ENCODE assay signal across 25 cellular contexts in the genomic region with DNA sequence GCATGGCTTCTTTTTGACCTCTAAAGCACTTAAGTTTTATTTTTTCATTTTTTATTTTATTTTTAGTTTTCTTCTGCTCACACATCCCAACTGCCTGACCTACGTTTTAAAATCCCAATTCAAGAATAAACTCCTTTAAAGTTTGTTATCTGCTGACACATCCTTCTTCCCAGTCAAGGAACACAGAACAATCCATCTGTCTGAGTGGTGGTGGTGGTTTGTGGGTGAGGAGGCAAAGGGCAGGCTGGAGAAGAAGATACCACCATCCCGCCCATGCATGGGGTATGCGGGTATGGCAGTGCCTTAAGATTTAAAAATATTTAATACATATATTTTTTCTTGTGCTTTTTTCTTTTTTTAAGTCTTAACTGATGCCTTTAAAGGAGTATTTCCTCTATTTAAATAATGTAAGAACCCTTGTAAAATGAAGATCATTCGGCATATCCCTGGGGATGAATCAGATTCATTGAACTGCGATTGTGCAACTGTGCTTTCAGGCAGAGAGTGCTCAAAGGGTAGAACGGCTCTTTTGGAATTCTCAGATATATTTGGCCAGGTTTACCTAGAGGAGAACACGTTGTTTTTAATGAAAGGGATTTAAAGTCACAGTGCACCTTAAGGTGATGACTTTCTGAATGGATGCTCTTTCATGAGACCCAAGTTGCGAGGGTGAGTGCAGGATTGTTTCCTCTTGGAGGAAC. TPM values are rescaled to one million over a fixed set of nuclear protein-coding genes. Genes with fewer than 3 reads are reported as not detected.
DNase-seq lines count a peak whose midpoint lies in the region; ATAC-seq lines count a peak whose summit lies in the region.
"Had no signal": no experiment of that assay in that cellular context is flagged by ENCODE, and none has a peak within 500 bp of the region (broad histone marks: within the 10 kb centered on the region; RNA-seq: fewer than 3 reads in every experiment).

No MANE protein-coding gene starts in this region.

- intact Hi-C loops in sciatic nerve (cut with DNase I), result no loop called here

- H3K9me3 ChIP-seq in GM23248 (ENCODE audit: low read depth), result no peaks in the 10 kb centered on the region
- H3K9me3 ChIP-seq: ovary had no signal

- H3K27me3 ChIP-seq in GM23248 (replicated peaks; ENCODE audit: insufficient read depth), result 0 out of 2 replicates have a peak, but pooled peaks cover 8% of the 10 kb centered on the region
- H3K27me3 ChIP-seq: BLaER1 treated with 17β-estradiol and CSF1 and Interleukin-3, amounts not matched to agents 10 nM and 100 nM; ovary had no signal

- no peak overlapping the region for H3K9ac ChIP-seq in GM23248
- H3K9ac ChIP-seq: BLaER1 treated with 17β-estradiol and CSF1 and Interleukin-3, amounts not matched to agents 10 nM and 100 nM had no signal

- no peaks in the 10 kb centered on the region for H3K36me3 ChIP-seq in GM23248 (ENCODE audit: low read depth)
- H3K36me3 ChIP-seq: BLaER1 treated with 17β-estradiol and CSF1 and Interleukin-3, amounts not matched to agents 10 nM and 100 nM; ovary had no signal

- H2AFZ ChIP-seq in GM23248, result no peak overlapping the region

- no peak overlapping the region for H3K4me2 ChIP-seq in GM23248 (ENCODE audit: unreplicated experiment)
- H3K4me2 ChIP-seq: smooth muscle cell had no signal

- H3F3A ChIP-seq in GM23248 (ENCODE audit: insufficient read depth), result no peaks in the 10 kb centered on the region

- H3K9me2 ChIP-seq in GM23248 (ENCODE audit: insufficient read depth), result no peaks in the 10 kb centered on the region

- ATAC-seq in sciatic nerve (peak; percentile 71), HG03045 (IDR thresholded peaks at IDR 0.05; ENCODE audit: unreplicated experiment) (no peak), GM21526 (IDR thresholded peaks at IDR 0.05; ENCODE audit: low FRiP score, unreplicated experiment) (no peak)
- ATAC-seq: activated T-helper 17 cell treated with anti-CD3 and anti-CD28 coated beads, Interleukin-2, amount 50 U/mL, for 72 hours; left cardiac atrium had no signal

- no peaks in the 10 kb centered on the region for H3K79me2 ChIP-seq in GM23248 (ENCODE audit: insufficient read depth)

- H3K4me3 ChIP-seq in GM23248, result no peak overlapping the region
- H3K4me3 ChIP-seq: BLaER1 treated with 17β-estradiol and CSF1 and Interleukin-3, amounts not matched to agents 10 nM and 100 nM; ovary; smooth muscle cell had no signal

- 61 to 66% methylated on average over 8 of the region's 8 CpGs for WGBS in GM23248 (ENCODE audit: low coverage in 1 of 2, low lambda C conversion rate in 2 of 2, missing lambda C conversion rate in 2 of 2), 2 experiments

- in situ Hi-C loops in GM23248 (cut with MboI), result no loop called here

- DNase-seq in GM23248 (peak; percentile 5), amniotic epithelial cell (ENCODE audit: low read depth) (peak; percentile 41), glomerular visceral epithelial cell (ENCODE audit: extremely low spot score) (peak; percentile 19), sciatic nerve (ENCODE audit: low spot score) (no peak), HT-29 (ENCODE audit: low spot score) (no peak)
- DNase-seq: activated CD4-positive, alpha-beta T cell treated with anti-CD3 and anti-CD28 coated beads for 48 hours; activated naive CD4-positive, alpha-beta T cell treated with anti-CD3 and anti-CD28 coated beads, Interleukin-2, amount 10 ng/mL, durations not matched to agents 7 days and 5 days; amniotic stem cell; COR-L47; hippocampal formation; Karpas-422; left cardiac atrium; NCI-H1417 treated with DMSO at 0.1 percent for 48 hours; NCI-H2081; NCI-H2227 treated with DMSO at 0.1 percent for 48 hours; NCI-H526 treated with DMSO at 0.1 percent for 48 hours; nephron progenitor cell; NK-92 treated with Interleukin-12 subunit alpha and Interleukin-12 subunit beta, amount 100 ng/mL, for 24 hours; ovary; Right ventricle myocardium superior had no signal

- H3K4me1 ChIP-seq in GM23248 (ENCODE audit: insufficient read depth), result 0 out of 2 replicates have a peak, but pooled peaks cover 4% of the 10 kb centered on the region
- H3K4me1 ChIP-seq: BLaER1 treated with 17β-estradiol and CSF1 and Interleukin-3, amounts not matched to agents 10 nM and 100 nM had no signal

- H4K20me1 ChIP-seq in GM23248 (ENCODE audit: insufficient read depth), result no peaks in the 10 kb centered on the region
- H4K20me1 ChIP-seq: BLaER1 treated with 17β-estradiol and CSF1 and Interleukin-3, amounts not matched to agents 10 nM and 100 nM had no signal

- H3K27ac ChIP-seq in GM23248, result no peak overlapping the region
- H3K27ac ChIP-seq: BLaER1 treated with 17β-estradiol and CSF1 and Interleukin-3, amounts not matched to agents 10 nM and 100 nM; ovary had no signal

RNA-seq across cellular contexts. Expression of a gene that starts 51.4 kb away (rescaled TPM):
- 7.7 and 8.0 TPM in 2 replicates for total RNA-seq in GM23248 (2014; rRNA removed; shearing (Covaris generic))
- 11.7 and 13.2 TPM in 2 replicates for polyA plus RNA-seq in GM23248 (2016; fragmentation: Nextera tagmentation; extraction: Ambion mirVana)
- total RNA-seq in sciatic nerve, result 11.6 TPM
- total RNA-seq in HT-29 (2014; rRNA removed; shearing (Covaris generic)), result 8.1 and 8.8 TPM in 2 replicates

Comparison
In these comparisons a context has a peak if more than half of its experiments do, and no peak if none do; other contexts are left out.
1. DNase-seq: peak in GM23248 (single experiment), amniotic epithelial cell (single experiment) and glomerular visceral epithelial cell (single experiment); none in sciatic nerve (single experiment) and HT-29 (single experiment).